21 cellular contexts compared by ENCODE assay signal in genomic region chr3:12956316-12956660, GRCh38.
A peak's percentile ranks its signal among the peaks of the same experiment; 100 is the strongest.
DNase-seq lines count a peak whose midpoint lies in the region; ATAC-seq and TF ChIP-seq lines count a peak whose summit lies in the region.
"Had no signal": no experiment of that assay in that cellular context is flagged by ENCODE, and none has a peak within 500 bp of the region (broad histone marks: within the 10 kb centered on the region; RNA-seq: fewer than 3 reads in every experiment).

No MANE protein-coding gene starts in this region.

- peak overlapping the region; percentile 87 for H3K27ac Mint-ChIP-seq in dendritic cell treated with granulocyte-macrophage colony-stimulating factor and Interleukin-4, amounts not matched to agents 40 ng/mL and 50 ng/mL, for 4 days
- H3K27ac Mint-ChIP-seq: activated naive CD8-positive, alpha-beta T cell had no signal

- H3K27me3 Mint-ChIP-seq in dendritic cell treated with granulocyte-macrophage colony-stimulating factor and Interleukin-4, amounts not matched to agents 40 ng/mL and 50 ng/mL, for 4 days, result no peaks in the 10 kb centered on the region
- H3K27me3 Mint-ChIP-seq: activated naive CD8-positive, alpha-beta T cell; CD4-positive, CD25-positive, alpha-beta regulatory T cell had no signal

- H3K4me3 ChIP-seq in heart right ventricle, result no peak overlapping the region
- H3K4me3 ChIP-seq in psoas muscle, result no peak overlapping the region
- H3K4me3 ChIP-seq in vagina, result no peak overlapping the region
- H3K4me3 ChIP-seq in spleen, result no peak overlapping the region
- H3K4me3 ChIP-seq: A549, Peyer's patch had no signal

- ATAC-seq in heart right ventricle (peak in 2 of 8 donors; percentile 4 to 13), left cardiac atrium (no peak), psoas muscle (no peak), HG03045 (IDR thresholded peaks at IDR 0.05; ENCODE audit: unreplicated experiment) (no peak)
- ATAC-seq: A549 had no signal

- peaks cover 0 to 18% (median 0%) of the 10 kb centered on the region in 9 donors for H3K36me3 ChIP-seq in heart right ventricle
- H3K36me3 ChIP-seq in psoas muscle (ENCODE audit: insufficient read depth in 1 of 2, low read depth in 1 of 2), result no peaks in the 10 kb centered on the region
- no peaks in the 10 kb centered on the region for H3K36me3 ChIP-seq in vagina
- H3K36me3 ChIP-seq in spleen, result peaks cover 0 to 79% (median 2%) of the 10 kb centered on the region in 6 donors
- H3K36me3 ChIP-seq: Peyer's patch had no signal

- no peak for TF ChIP-seq CTCF in heart right ventricle (IDR thresholded peaks at IDR 0.05)
- TF ChIP-seq CTCF in psoas muscle (IDR thresholded peaks at IDR 0.05), result no peak
- TF ChIP-seq CTCF in vagina (IDR thresholded peaks at IDR 0.05), result no peak
- no peak for TF ChIP-seq CTCF in spleen (IDR thresholded peaks at IDR 0.05 in 8 of 11, conservative IDR thresholded peaks at IDR 0.05 in 3 of 11)
- no peak for TF ChIP-seq CTCF in GM20000 (IDR thresholded peaks at IDR 0.05; ENCODE audit: extremely low read depth, missing control alignments)

- intact Hi-C loops in heart right ventricle (cut with DNase I) (no loop called here), left cardiac atrium (cut with DNase I) (no loop called here), psoas muscle (cut with DNase I) (no loop called here), vagina (cut with DNase I) (no loop called here), spleen (cut with DNase I; ENCODE audit: low total_unique reads) (no loop called here)
- intact Hi-C loops in dendritic cell treated with granulocyte-macrophage colony-stimulating factor and Interleukin-4, amounts not matched to agents 40 ng/mL and 50 ng/mL, for 4 days (cut with micrococcal nuclease), result loop anchor here (5.0 kb wide), 1 partner anchor 36 kb away; no protein-coding TSS in a partner anchor

- 80% methylated on average over 5 of the region's 5 CpGs for WGBS in heart right ventricle, 2 donors
- 66 to 86% (median 75%) methylated on average over 5 of the region's 5 CpGs for WGBS in psoas muscle, 3 donors
- 75 to 86% (median 79%) methylated on average over 5 of the region's 5 CpGs for WGBS in spleen, 5 donors

- no peak overlapping the region for H3K4me3 Mint-ChIP-seq in dendritic cell treated with granulocyte-macrophage colony-stimulating factor and Interleukin-4, amounts not matched to agents 40 ng/mL and 50 ng/mL, for 4 days
- H3K4me3 Mint-ChIP-seq: activated naive CD8-positive, alpha-beta T cell had no signal

- H3K36me3 Mint-ChIP-seq in dendritic cell treated with granulocyte-macrophage colony-stimulating factor and Interleukin-4, amounts not matched to agents 40 ng/mL and 50 ng/mL, for 4 days (ENCODE audit: low read depth), result peaks cover 80% of the 10 kb centered on the region

- no peaks in the 10 kb centered on the region for H3K9me3 Mint-ChIP-seq in dendritic cell treated with granulocyte-macrophage colony-stimulating factor and Interleukin-4, amounts not matched to agents 40 ng/mL and 50 ng/mL, for 4 days
- H3K9me3 Mint-ChIP-seq: CD4-positive, CD25-positive, alpha-beta regulatory T cell had no signal

- H3K4me1 ChIP-seq in heart right ventricle, result peaks cover 68 to 100% (median 98%) of the 10 kb centered on the region in 9 donors
- H3K4me1 ChIP-seq in psoas muscle, result peaks cover 96% of the 10 kb centered on the region
- H3K4me1 ChIP-seq in vagina, result peaks cover 84% of the 10 kb centered on the region
- peaks cover 63 to 100% (median 99%) of the 10 kb centered on the region in 6 donors for H3K4me1 ChIP-seq in spleen
- H3K4me1 ChIP-seq: A549 had no signal

- no peak for TF ChIP-seq POLR2A in vagina (IDR thresholded peaks at IDR 0.05)
- no peak for TF ChIP-seq POLR2A in spleen (IDR thresholded peaks at IDR 0.05)

- H3K27me3 ChIP-seq in heart right ventricle (no peaks in the 10 kb centered on the region), psoas muscle (ENCODE audit: insufficient read depth in 3 of 3, low read length in 2 of 3) (no peaks in the 10 kb centered on the region), vagina (no peaks in the 10 kb centered on the region), spleen (replicated peaks in 1 of 7) (no peaks in the 10 kb centered on the region)
- H3K27me3 ChIP-seq: Peyer's patch had no signal

- DNase-seq in heart right ventricle (no peak), left cardiac atrium (no peak), psoas muscle (no peak), vagina (ENCODE audit: extremely low spot score in 2 of 2) (no peak), spleen (no peak), GM20000 (ENCODE audit: low spot score) (no peak)
- DNase-seq: activated T-cell treated with anti-CD3 and anti-CD28 coated beads for 4 hours; CD4-positive, CD25-positive, alpha-beta regulatory T cell; DMS53; effector memory CD4-positive, alpha-beta T cell; hypothalamus; NCI-H1694; NCI-H2227 treated with DMSO at 0.1 percent for 48 hours; occipital lobe; Peyer's patch; stimulated activated CD4-positive, alpha-beta T cell treated with anti-CD3 and anti-CD28 coated beads, Interleukin-4, amount 100 ng/mL, for 24 hours; trophoblast cell had no signal

- H3K9me3 ChIP-seq in heart right ventricle (no peaks in the 10 kb centered on the region), psoas muscle (no peaks in the 10 kb centered on the region), vagina (no peaks in the 10 kb centered on the region), spleen (no peaks in the 10 kb centered on the region)
- H3K9me3 ChIP-seq: A549, Peyer's patch had no signal

- H3K27ac ChIP-seq in heart right ventricle (peak overlapping the region; percentile 22 to 93 (median 74)), psoas muscle (peak overlapping the region; percentile 78), vagina (peak overlapping the region; percentile 57), spleen (peak overlapping the region in 4 of 8 donors; percentile 50 to 80 (median 70))
- H3K27ac ChIP-seq: A549 had no signal

- H3K4me1 Mint-ChIP-seq in dendritic cell treated with granulocyte-macrophage colony-stimulating factor and Interleukin-4, amounts not matched to agents 40 ng/mL and 50 ng/mL, for 4 days (ENCODE audit: low read depth), result peaks cover 98% of the 10 kb centered on the region
